In genomic region chr1:52190500-52191252, GRCh38 we compare ENCODE assay signal across 20 cellular contexts. TPM values are rescaled to one million over a fixed set of nuclear protein-coding genes. Genes with fewer than 3 reads are reported as not detected.
DNase-seq lines count a peak whose midpoint lies in the region; ATAC-seq and TF ChIP-seq lines count a peak whose summit lies in the region.
"Had no signal": no experiment of that assay in that cellular context is flagged by ENCODE, and none has a peak within 500 bp of the region (broad histone marks: within the 10 kb centered on the region; RNA-seq: fewer than 3 reads in every experiment).

No MANE protein-coding gene starts in this region.

- H3K4me2 ChIP-seq in parathyroid adenoma (ENCODE audit: low read length) = peak overlapping the region; percentile 23

- H3K36me3 Mint-ChIP-seq in chondrocyte (ENCODE audit: low read depth) = peaks cover 2% of the 10 kb centered on the region

- H3K27ac Mint-ChIP-seq in chondrocyte (ENCODE audit: unreplicated experiment) = no peak overlapping the region

- peaks cover 42% of the 10 kb centered on the region for H3K4me1 Mint-ChIP-seq in chondrocyte (ENCODE audit: low read depth)

- H3K36me3 ChIP-seq in brain microvascular endothelial cell (replicated peaks) (no peaks in the 10 kb centered on the region), parathyroid adenoma (ENCODE audit: control insufficient read depth, insufficient read depth, low read length) (no peaks in the 10 kb centered on the region)
- H3K36me3 ChIP-seq: cardiac muscle cell, gastrocnemius medialis, upper lobe of right lung had no signal

- no peak for ATAC-seq in HG02840 (IDR thresholded peaks at IDR 0.05; ENCODE audit: low FRiP score, unreplicated experiment)
- ATAC-seq: GM12878 had no signal

- no peak overlapping the region for H3K9ac ChIP-seq in parathyroid adenoma
- H3K9ac ChIP-seq: GM23248 had no signal

- no peak overlapping the region for H3K4me3 ChIP-seq in brain microvascular endothelial cell (ENCODE audit: low read depth, low read length)
- peak overlapping the region; percentile 2 for H3K4me3 ChIP-seq in parathyroid adenoma (ENCODE audit: low read depth, low read length)
- H3K4me3 ChIP-seq: cardiac muscle cell, gastrocnemius medialis, GM12878, GM23248, lung, upper lobe of right lung had no signal

- no peak overlapping the region for H2AFZ ChIP-seq in parathyroid adenoma
- H2AFZ ChIP-seq: GM23248 had no signal

- TF ChIP-seq CTCF in GM12873 (IDR thresholded peaks at IDR 0.05; ENCODE audit: insufficient read depth, low read depth, low read length, missing control alignments) (peak; percentile 7), brain microvascular endothelial cell (IDR thresholded peaks at IDR 0.05; ENCODE audit: low read depth, low read length, missing control alignments) (peak; percentile 23), parathyroid adenoma (IDR thresholded peaks at IDR 0.05) (no peak), chondrocyte (IDR thresholded peaks at IDR 0.05) (no peak)

- no peaks in the 10 kb centered on the region for H3K27me3 Mint-ChIP-seq in chondrocyte (ENCODE audit: low read depth)

- peak; percentile 29 to 38 for DNase-seq in Kasumi-1 (lab: John Stamatoyannopoulos, UW)
- DNase-seq in brain microvascular endothelial cell = no peak
- DNase-seq in activated naive CD4-positive, alpha-beta T cell treated with Interleukin-2 at 50 U/mL for 16 hours = no peak
- DNase-seq in chondrocyte (ENCODE audit: low spot score) = no peak
- DNase-seq: activated gamma-delta T cell treated with Interleukin-2 at 50 U/mL for 16 hours, erythroblast, gastrocnemius medialis, GF-D8, NCI-H1417, NCI-H2171 treated with DMSO at 0.1 percent for 48 hours, NCI-H526 treated with DMSO at 0.1 percent for 48 hours, nucleus accumbens, upper lobe of right lung had no signal

- H3K27me3 ChIP-seq in brain microvascular endothelial cell (replicated peaks) = no peaks in the 10 kb centered on the region
- H3K27me3 ChIP-seq in parathyroid adenoma (ENCODE audit: control insufficient read depth, insufficient read depth, low read length) = no peaks in the 10 kb centered on the region
- H3K27me3 ChIP-seq: cardiac muscle cell, gastrocnemius medialis, upper lobe of right lung had no signal

- no peak overlapping the region for H3K4me3 Mint-ChIP-seq in chondrocyte (ENCODE audit: unreplicated experiment)

- in situ Hi-C loops in brain microvascular endothelial cell (cut with HindIII; ENCODE audit: low pct_ligation_motif_present, low sequenced_read_pairs) = no loop called here

- peaks cover 3% of the 10 kb centered on the region for H3K79me2 ChIP-seq in parathyroid adenoma

- H3K27ac ChIP-seq in brain microvascular endothelial cell (no peak overlapping the region), parathyroid adenoma (no peak overlapping the region)
- H3K27ac ChIP-seq: cardiac muscle cell, gastrocnemius medialis, GM23248, upper lobe of right lung had no signal

- H3K9me3 Mint-ChIP-seq in chondrocyte (ENCODE audit: low read depth) = peaks cover 12% of the 10 kb centered on the region

- peaks cover 14% of the 10 kb centered on the region for H3K4me1 ChIP-seq in parathyroid adenoma

- H3K9me3 ChIP-seq in parathyroid adenoma (ENCODE audit: control insufficient read depth, low read length) = no peaks in the 10 kb centered on the region
- H3K9me3 ChIP-seq: gastrocnemius medialis, upper lobe of right lung had no signal

RNA-seq across cellular contexts. Expression of gene ZFYVE9, which starts 48.8 kb away (rescaled TPM):
- 20.7 to 21.6 TPM (median 20.9 TPM) in 3 replicates for total RNA-seq in chondrocyte

Comparison
In these comparisons a context has a peak if more than half of its experiments do, and no peak if none do; other contexts are left out.
1. CTCF ChIP-seq: peak in GM12873 (single experiment) and brain microvascular endothelial cell (single experiment); none in parathyroid adenoma (single experiment) and chondrocyte (single experiment).
2. DNase-seq: peak in Kasumi-1 (2 of 2); none in brain microvascular endothelial cell (single experiment), activated naive CD4-positive, alpha-beta T cell treated with Interleukin-2 at 50 U/mL for 16 hours (single experiment) and chondrocyte (single experiment).